Comparison of ENCODE assay signal across 8 cellular contexts in genomic region chr11:10792385-10793068, GRCh38. TPM values are rescaled to one million over a fixed set of nuclear protein-coding genes. Genes with fewer than 3 reads are reported as not detected.
A peak's percentile ranks its signal among the peaks of the same experiment; 100 is the strongest.
DNase-seq lines count a peak whose midpoint lies in the region; ATAC-seq, FAIRE-seq and TF ChIP-seq lines count a peak whose summit lies in the region.

No MANE protein-coding gene starts in this region.

- peak; percentile 99 for TF ChIP-seq CTCF in GM12874 (IDR thresholded peaks at IDR 0.05; ENCODE audit: insufficient read depth, low read depth, low read length)

- 6 to 10% (median 7%) methylated on average over 24 of the region's 24 CpGs for WGBS in small intestine, 3 donors

- DNase-seq in NCI-H128 (lab: John Stamatoyannopoulos, UW; ENCODE audit: unreplicated experiment) = peak; percentile 61
- DNase-seq in T-helper 22 cell (ENCODE audit: low read depth) = peak; percentile 52
- DNase-seq in anterior cingulate cortex (lab: John Stamatoyannopoulos, UW) = peak in 52 of 58 donors; percentile 9 to 82 (median 49)
- peak in 50 of 51 donors; percentile 4 to 84 (median 52) for DNase-seq in hypothalamus (lab: John Stamatoyannopoulos, UW)
- DNase-seq in small intestine = peak; percentile 83
- no peak for DNase-seq in cerebellar nuclear complex (lab: John Stamatoyannopoulos, UW)

- no peaks in the 10 kb centered on the region for H3K4me1 ChIP-seq in small intestine (ENCODE audit: control insufficient read depth in 2 of 2, insufficient read depth in 1 of 2, low read depth in 1 of 2, low read length in 1 of 2)

- peak; percentile 85 for ATAC-seq in HG02610 (IDR thresholded peaks at IDR 0.05; ENCODE audit: unreplicated experiment)

- no peaks in the 10 kb centered on the region for H3K9me3 ChIP-seq in small intestine (ENCODE audit: control insufficient read depth, low read depth)

- peaks cover 8% of the 10 kb centered on the region in 2 donors for H3K36me3 ChIP-seq in small intestine (ENCODE audit: control insufficient read depth in 2 of 2, insufficient read depth in 2 of 2, low read length in 2 of 2)

- H3K4me3 ChIP-seq in small intestine (ENCODE audit: low read depth in 1 of 2, low read length in 2 of 2) = no peak overlapping the region

- no peaks in the 10 kb centered on the region for H3K27me3 ChIP-seq in small intestine (ENCODE audit: control insufficient read depth in 2 of 2, insufficient read depth in 2 of 2, low read length in 2 of 2)

- no peak for FAIRE-seq in small intestine (lab: Jason Lieb, UNC)

- no peak overlapping the region for H3K27ac ChIP-seq in small intestine (ENCODE audit: low read depth in 1 of 2, low read length in 1 of 2)

RNA-seq across cellular contexts. Expression of gene EIF4G2, which starts 16.2 kb away (rescaled TPM):
- polyA plus RNA-seq in small intestine = 100 to 1,000 TPM; 208 to 272 (median 218) TPM

RNA-seq across cellular contexts. Expression of gene CTR9, which starts 41.5 kb away (rescaled TPM):
- 10 to 100 TPM; 14.1 to 16.6 (median 16.3) TPM for polyA plus RNA-seq in small intestine

Comparison
In these comparisons a context has a peak if more than half of its experiments do, and no peak if none do; other contexts are left out.
1. DNase-seq: peak in NCI-H128 (single experiment), T-helper 22 cell (single experiment), anterior cingulate cortex (52 of 58), hypothalamus (50 of 51) and small intestine (single experiment); none in cerebellar nuclear complex (0 of 2).